ENCODE assay signal across 19 cellular contexts in the genomic region with DNA sequence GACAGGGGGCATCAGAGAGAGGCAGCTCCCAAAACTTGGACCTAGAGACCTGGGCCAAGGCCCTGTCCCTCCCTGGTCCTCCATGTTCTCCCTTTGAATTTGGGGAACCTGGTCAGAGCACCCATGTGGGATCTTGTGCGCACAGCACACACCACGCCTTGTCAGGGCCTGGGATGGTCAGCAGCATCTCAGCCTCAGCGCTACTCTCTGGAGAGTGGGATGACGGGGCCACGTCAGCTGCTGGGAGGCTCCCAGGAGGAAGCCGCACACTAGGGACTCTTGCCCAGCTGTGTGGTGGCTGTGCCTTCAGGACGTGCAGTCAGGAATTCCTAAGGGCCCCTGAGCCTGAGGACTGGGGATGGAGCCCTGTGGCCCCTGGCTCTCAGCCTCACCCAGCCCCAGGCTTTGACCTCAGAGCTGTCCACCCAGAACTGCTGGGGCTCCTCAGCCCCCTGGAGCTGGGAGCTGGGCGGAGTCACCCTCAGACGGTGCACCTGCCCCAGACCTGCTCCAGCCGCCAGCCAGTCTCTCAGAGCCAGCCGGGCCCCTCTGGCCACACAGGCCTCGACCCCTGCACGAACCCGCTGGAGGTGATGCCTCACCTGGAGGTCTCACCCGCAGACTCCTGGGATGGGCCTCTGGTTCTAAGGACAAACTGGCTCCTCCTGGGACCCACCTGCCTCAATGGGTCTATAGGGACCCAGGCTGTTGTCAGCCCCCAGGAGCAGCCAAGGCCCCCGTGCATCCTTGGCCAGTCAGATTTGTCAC. TPM values are rescaled to one million over a fixed set of nuclear protein-coding genes. Genes with fewer than 3 reads are reported as not detected.
DNase-seq lines count a peak whose midpoint lies in the region; ATAC-seq, FAIRE-seq and TF ChIP-seq lines count a peak whose summit lies in the region.
"Had no signal": no experiment of that assay in that cellular context is flagged by ENCODE, and none has a peak within 500 bp of the region (broad histone marks: within the 10 kb centered on the region; RNA-seq: fewer than 3 reads in every experiment).

No MANE protein-coding gene starts in this region.

- peak overlapping the region; percentile 46 for H2AFZ ChIP-seq in neuronal stem cell (ENCODE audit: low read length)
- H2AFZ ChIP-seq: PC-9 had no signal

- TF ChIP-seq RAD21 in A549 (conservative IDR thresholded peaks at IDR 0.05 in 1 of 2, IDR thresholded peaks at IDR 0.05 in 1 of 2) = no peak

- H3K4ac ChIP-seq in neuronal stem cell (ENCODE audit: low read length) = no peak overlapping the region

- no peak for TF ChIP-seq EP300 in A549 (IDR thresholded peaks at IDR 0.05)

- H3K9ac ChIP-seq in neuronal stem cell (ENCODE audit: low read depth, low read length, poor library complexity) = peak overlapping the region; percentile 46
- H3K9ac ChIP-seq: KMS-11 had no signal

- no peak for TF ChIP-seq POLR2A in A549 (IDR thresholded peaks at IDR 0.05; ENCODE audit: low read length)

- H2BK12ac ChIP-seq in neuronal stem cell (ENCODE audit: low read length) = peak overlapping the region; percentile 68

- H2BK120ac ChIP-seq in neuronal stem cell (ENCODE audit: low read depth, low read length) = peak overlapping the region; percentile 96

- peak overlapping the region; percentile 87 for H2BK5ac ChIP-seq in neuronal stem cell (ENCODE audit: low read length)

- H3K27ac ChIP-seq in A549 (peak overlapping the region; percentile 10 to 68; a peak in 4 of 6 replicates), esophagus (ENCODE audit: low read depth in 2 of 2, low read length in 1 of 2) (peak overlapping the region; percentile 67 to 73), neuronal stem cell (replicated peaks; ENCODE audit: low read length) (no peak overlapping the region)
- H3K27ac ChIP-seq: KMS-11, PC-9 had no signal

- peak overlapping the region; percentile 35 for H3K23ac ChIP-seq in neuronal stem cell (ENCODE audit: low read depth, low read length, poor library complexity)

- no peak overlapping the region for H3K4me3 ChIP-seq in A549
- no peak overlapping the region for H3K4me3 ChIP-seq in esophagus (ENCODE audit: low read depth in 1 of 2, low read length in 2 of 2)
- no peak overlapping the region for H3K4me3 ChIP-seq in neuronal stem cell (ENCODE audit: low read length in 2 of 2)
- H3K4me3 ChIP-seq: PC-9, sigmoid colon had no signal

- H3K4me1 ChIP-seq in A549 (peaks cover 40% of the 10 kb centered on the region), esophagus (ENCODE audit: control insufficient read depth in 2 of 2, insufficient read depth in 2 of 2, low read length in 1 of 2) (peaks cover 11 to 56% of the 10 kb centered on the region in 2 donors), neuronal stem cell (ENCODE audit: control insufficient read depth in 2 of 2, insufficient read depth in 1 of 2, low read depth in 1 of 2, low read length in 2 of 2) (peaks cover 17 to 41% of the 10 kb centered on the region in 2 donors)

- 79% methylated on average over 13 of the region's 16 CpGs for WGBS in A549 (ENCODE audit: missing lambda C conversion rate)
- 52 to 61% methylated on average over 16 of the region's 16 CpGs for WGBS in esophagus, 2 donors
- no CpG with 5 or more reads among the region's 16 CpGs for WGBS in neuronal stem cell (ENCODE audit: extremely low coverage in 2 of 2, insufficient read length in 2 of 2, insufficient replicate concordance in 1 of 2), 2 donors

- H3K18ac ChIP-seq in neuronal stem cell (ENCODE audit: low read length) = peak overlapping the region; percentile 79

- H3K27me3 ChIP-seq in esophagus (ENCODE audit: control insufficient read depth in 1 of 2, insufficient read depth in 2 of 2, low read length in 2 of 2) (no peaks in the 10 kb centered on the region), neuronal stem cell (ENCODE audit: control insufficient read depth in 3 of 3, insufficient read depth in 3 of 3, low read depth in 1 of 3, low read length in 3 of 3) (no peaks in the 10 kb centered on the region)
- H3K27me3 ChIP-seq: sigmoid colon had no signal

- H3K9me3 ChIP-seq in A549 (no peaks in the 10 kb centered on the region), esophagus (ENCODE audit: control insufficient read depth in 2 of 2, insufficient read depth in 1 of 2, low read depth in 1 of 2, low read length in 1 of 2) (no peaks in the 10 kb centered on the region), neuronal stem cell (replicated peaks in 1 of 2; ENCODE audit: control insufficient read depth in 2 of 2, insufficient read depth in 1 of 2, low read depth in 1 of 2, low read length in 2 of 2) (no peaks in the 10 kb centered on the region)
- H3K9me3 ChIP-seq: sigmoid colon had no signal

- POLR2A ChIA-PET in A549 (lab: Yijun Ruan, JAX) = interaction anchor here (2.5 kb wide), 1 partner anchor 140 kb away, joined by 17 read pairs; no protein-coding TSS in a partner anchor

- H3K36me3 ChIP-seq in esophagus (ENCODE audit: control insufficient read depth in 2 of 2, insufficient read depth in 2 of 2, low read length in 1 of 2) = no peaks in the 10 kb centered on the region
- no peaks in the 10 kb centered on the region for H3K36me3 ChIP-seq in neuronal stem cell (replicated peaks in 1 of 2; ENCODE audit: control insufficient read depth in 2 of 2, insufficient read depth in 2 of 2, low read length in 2 of 2)
- H3K36me3 ChIP-seq: sigmoid colon had no signal

- TF ChIP-seq CTCF in A549 (IDR thresholded peaks at IDR 0.05) = no peak

- H3K79me1 ChIP-seq in neuronal stem cell (ENCODE audit: low read depth, low read length) = no peaks in the 10 kb centered on the region

- ATAC-seq in A549 (no peak), GM19463 (IDR thresholded peaks at IDR 0.05; ENCODE audit: unreplicated experiment) (no peak)
- ATAC-seq: stimulated activated memory B cell treated with anti-CD40 and anti-IgM and Interleukin-4, amounts not matched to agents 10 μg/mL and 1 μg/mL and 100 μg/mL, for 72 hours; T-cell had no signal

- peak overlapping the region; percentile 25 for H3K14ac ChIP-seq in neuronal stem cell (ENCODE audit: low read length)

- peak overlapping the region; percentile 23 for H3K4me2 ChIP-seq in A549
- no peak overlapping the region for H3K4me2 ChIP-seq in neuronal stem cell (ENCODE audit: insufficient read depth, low read length, poor library complexity, severe bottlenecking)
- H3K4me2 ChIP-seq: KMS-11, PC-9 had no signal

- FAIRE-seq in A549 (lab: Jason Lieb, UNC) = no peak
- FAIRE-seq in RCC 7860 (lab: Jason Lieb, UNC) = no peak

- no peak for DNase-seq in A549 (ENCODE audit: low read depth in 1 of 2, low spot score in 1 of 2)
- peak; percentile 59 for DNase-seq in NCI-H2171 (lab: John Stamatoyannopoulos, UW)
- DNase-seq in neuronal stem cell (ENCODE audit: low spot score) = no peak
- no peak for DNase-seq in RCC 7860 (ENCODE audit: low spot score)
- DNase-seq in H4 (ENCODE audit: low spot score) = no peak
- no peak for DNase-seq in occipital lobe (lab: John Stamatoyannopoulos, UW)
- DNase-seq: activated CD4-positive, CD25-positive, alpha-beta regulatory T cell treated with anti-CD3 and anti-CD28 coated beads, Interleukin-2, amount 50 U/mL, for 72 hours; activated naive CD8-positive, alpha-beta T cell treated with anti-CD3 and anti-CD28 coated beads for 36 hours; central memory CD4-positive, alpha-beta T cell; GOT3; NCI-H1436 treated with DMSO at 0.1 percent for 48 hours; nephron progenitor cell; T-cell had no signal

- H2BK15ac ChIP-seq in neuronal stem cell (ENCODE audit: low read length) = peak overlapping the region; percentile 68

- no peak overlapping the region for H4K8ac ChIP-seq in neuronal stem cell (ENCODE audit: low read depth, low read length)

- H2AK5ac ChIP-seq in neuronal stem cell (ENCODE audit: low read depth, low read length) = peak overlapping the region; percentile 100

- no peak overlapping the region for H4K91ac ChIP-seq in neuronal stem cell (ENCODE audit: low read depth, low read length, poor library complexity)

- CTCF ChIA-PET in A549 (lab: Yijun Ruan, JAX) = interaction anchor here (0.8 to 10.1 kb wide), 26 partner anchors 9 to 179 kb away, joined by 3 to 776 read pairs (median 7); no protein-coding TSS in a partner anchor

TF ChIP-seq in A549, 52 proteins besides CTCF, POLR2A, EP300 and RAD21:
- TF ChIP-seq FOXS1 (CRISPR knock-in tag; IDR thresholded peaks at IDR 0.05) (no peak), SMC3 (IDR thresholded peaks at IDR 0.05) (no peak), ZSCAN20 (CRISPR knock-in tag; IDR thresholded peaks at IDR 0.05) (no peak), MYC (IDR thresholded peaks at IDR 0.05; ENCODE audit: borderline replicate concordance, low read length) (no peak), KDM1A (IDR thresholded peaks at IDR 0.05; ENCODE audit: low read depth) (no peak), NFE2L2 (conservative IDR thresholded peaks at IDR 0.05; ENCODE audit: low read length) (no peak)
- TF ChIP-seq, protein P1, sequence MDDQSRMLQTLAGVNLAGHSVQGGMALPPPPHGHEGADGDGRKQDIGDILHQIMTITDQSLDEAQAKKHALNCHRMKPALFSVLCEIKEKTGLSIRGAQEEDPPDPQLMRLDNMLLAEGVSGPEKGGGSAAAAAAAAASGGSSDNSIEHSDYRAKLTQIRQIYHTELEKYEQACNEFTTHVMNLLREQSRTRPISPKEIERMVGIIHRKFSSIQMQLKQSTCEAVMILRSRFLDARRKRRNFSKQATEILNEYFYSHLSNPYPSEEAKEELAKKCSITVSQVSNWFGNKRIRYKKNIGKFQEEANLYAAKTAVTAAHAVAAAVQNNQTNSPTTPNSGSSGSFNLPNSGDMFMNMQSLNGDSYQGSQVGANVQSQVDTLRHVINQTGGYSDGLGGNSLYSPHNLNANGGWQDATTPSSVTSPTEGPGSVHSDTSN (IDR thresholded peaks at IDR 0.05) = no peak
- TF ChIP-seq, protein P2, sequence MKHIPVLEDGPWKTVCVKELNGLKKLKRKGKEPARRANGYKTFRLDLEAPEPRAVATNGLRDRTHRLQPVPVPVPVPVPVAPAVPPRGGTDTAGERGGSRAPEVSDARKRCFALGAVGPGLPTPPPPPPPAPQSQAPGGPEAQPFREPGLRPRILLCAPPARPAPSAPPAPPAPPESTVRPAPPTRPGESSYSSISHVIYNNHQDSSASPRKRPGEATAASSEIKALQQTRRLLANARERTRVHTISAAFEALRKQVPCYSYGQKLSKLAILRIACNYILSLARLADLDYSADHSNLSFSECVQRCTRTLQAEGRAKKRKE (CRISPR knock-in tag; IDR thresholded peaks at IDR 0.05; ENCODE audit: low read depth) = no peak

RNA-seq across cellular contexts. Expression of a gene that starts 38.3 kb away (rescaled TPM):
- polyA plus RNA-seq in A549 (2011; rRNA removed) = 15.3 and 19.9 TPM in 2 replicates
- polyA plus RNA-seq in A549 (2012; cell fraction: cytosol; rRNA removed) = 49.6 and 71.8 TPM in 2 replicates
- 70.7 and 117 TPM in 2 replicates for polyA plus RNA-seq in A549 (2012; cell fraction: nucleus; rRNA removed)
- polyA plus RNA-seq in A549 (2017; fragmentation: RNase III; extraction: RNeasy Plus Mini Kit Qiagen cat#74134 plus additional on column Dnase treatment) = 28.9 to 34.4 TPM (median 32.3 TPM) in 3 replicates
- polyA minus RNA-seq in A549 (2011; rRNA and poly(A)+ RNA removed) = 3.1 and 5.9 TPM in 2 replicates
- 10 to 100 TPM; 34.5 to 43.2 TPM for polyA plus RNA-seq in esophagus
- 33.1 TPM for polyA plus RNA-seq in neuronal stem cell (2013, experiment 1 of 2)
- 32.0 TPM for polyA plus RNA-seq in neuronal stem cell (2013, experiment 2 of 2)
- total RNA-seq in H4 (2014; rRNA removed; shearing (Covaris generic)) = 60.2 and 76.5 TPM in 2 replicates
- 13.7 TPM for total RNA-seq in occipital lobe
